ENCODE assay signal across 19 cellular contexts in genomic region chr5:135655326-135655725, GRCh38.
DNase-seq lines count a peak whose midpoint lies in the region; ATAC-seq, FAIRE-seq and TF ChIP-seq lines count a peak whose summit lies in the region.
"Had no signal": no experiment of that assay in that cellular context is flagged by ENCODE, and none has a peak within 500 bp of the region (broad histone marks: within the 10 kb centered on the region; RNA-seq: fewer than 3 reads in every experiment).

No MANE protein-coding gene starts in this region.

- no peaks in the 10 kb centered on the region for H3K4me1 ChIP-seq in PC-3 (ENCODE audit: insufficient read depth, low read length)
- H3K4me1 ChIP-seq: BE2C, HAP-1 had no signal

- no peak overlapping the region for H3K9ac ChIP-seq in PC-3 (ENCODE audit: low read length)
- H3K9ac ChIP-seq: GM23248 had no signal

- TF ChIP-seq CTCF in bronchial epithelial cell (IDR thresholded peaks at IDR 0.05; ENCODE audit: insufficient read depth, low read length, severe bottlenecking) (no peak), osteocyte (IDR thresholded peaks at IDR 0.05) (no peak), PC-3 (conservative IDR thresholded peaks at IDR 0.05; ENCODE audit: low read depth, low read length) (no peak)

- CTCF ChIA-PET in PC-3 (lab: Charles Lee): no interaction called here

- H3K4me3 Mint-ChIP-seq in osteocyte (ENCODE audit: unreplicated experiment): no peak overlapping the region
- H3K4me3 Mint-ChIP-seq: CD8-positive, alpha-beta memory T cell had no signal

- DNase-seq in bronchial epithelial cell (ENCODE audit: low read depth) (no peak), islet precursor cell (peak; percentile 16), osteocyte (ENCODE audit: extremely low spot score, unreplicated experiment) (peak; percentile 34), PC-3 (no peak), hypothalamus (lab: John Stamatoyannopoulos, UW) (no peak), DMS153 (lab: John Stamatoyannopoulos, UW) (no peak)
- DNase-seq: ACHN; BE2C; C1 segment of cervical spinal cord; CD4-positive, CD25-positive, alpha-beta regulatory T cell; CD8-positive, alpha-beta memory T cell; COR-L47; DMS 273 treated with DMSO at 0.1 percent for 48 hours; GM23248 had no signal

- no peaks in the 10 kb centered on the region for H3F3A ChIP-seq in PC-3 (ENCODE audit: low read length, unreplicated experiment)

- no peaks in the 10 kb centered on the region for H3K9me3 ChIP-seq in PC-3 (ENCODE audit: low read length)
- H3K9me3 ChIP-seq: BE2C had no signal

- no peak for ATAC-seq in PC-3

- H3K27ac Mint-ChIP-seq in osteocyte (ENCODE audit: unreplicated experiment): no peak overlapping the region
- H3K27ac Mint-ChIP-seq: CD4-positive, CD25-positive, alpha-beta regulatory T cell; CD8-positive, alpha-beta memory T cell had no signal

- H3K36me3 Mint-ChIP-seq in osteocyte (ENCODE audit: unreplicated experiment): no peaks in the 10 kb centered on the region
- H3K36me3 Mint-ChIP-seq: CD4-positive, CD25-positive, alpha-beta regulatory T cell; CD8-positive, alpha-beta memory T cell had no signal

- no peaks in the 10 kb centered on the region for H3K36me3 ChIP-seq in bronchial epithelial cell (ENCODE audit: control insufficient read depth, insufficient read depth, low read length)
- H3K36me3 ChIP-seq in PC-3 (ENCODE audit: low read depth, low read length): no peaks in the 10 kb centered on the region
- H3K36me3 ChIP-seq: BE2C, HAP-1 had no signal

- no TSS peak for BruUV-seq in PC-3 (replicated peaks; lab: Mats Ljungman, UMichigan)

- H3K9me2 ChIP-seq in PC-3 (replicated peaks; ENCODE audit: low read length): no peaks in the 10 kb centered on the region

- peaks cover 4% of the 10 kb centered on the region for H3K27me3 Mint-ChIP-seq in osteocyte (ENCODE audit: unreplicated experiment)
- H3K27me3 Mint-ChIP-seq: CD4-positive, CD25-positive, alpha-beta regulatory T cell had no signal

- no peaks in the 10 kb centered on the region for H3K27me3 ChIP-seq in bronchial epithelial cell (ENCODE audit: control insufficient read depth, insufficient read depth, low read length)
- peaks cover 27% of the 10 kb centered on the region for H3K27me3 ChIP-seq in PC-3 (ENCODE audit: low read length)

- no peaks in the 10 kb centered on the region for H3K9me3 Mint-ChIP-seq in osteocyte (ENCODE audit: unreplicated experiment)

- intact Hi-C loops in PC-3 (cut with micrococcal nuclease): no loop called here

- H3K4me2 ChIP-seq in PC-3 (ENCODE audit: low read length): no peak overlapping the region

- no peaks in the 10 kb centered on the region for H3K4me1 Mint-ChIP-seq in osteocyte (ENCODE audit: unreplicated experiment)
- H3K4me1 Mint-ChIP-seq: CD4-positive, CD25-positive, alpha-beta regulatory T cell; CD8-positive, alpha-beta memory T cell had no signal

- no peak overlapping the region for H3K4me3 ChIP-seq in bronchial epithelial cell (ENCODE audit: low read depth, low read length)
- no peak overlapping the region for H3K4me3 ChIP-seq in PC-3 (ENCODE audit: low read length)
- H3K4me3 ChIP-seq: GM23248, HAP-1 had no signal

- H2AFZ ChIP-seq in PC-3 (ENCODE audit: low read length): no peak overlapping the region
- H2AFZ ChIP-seq: GM23248 had no signal

- no peaks in the 10 kb centered on the region for H4K20me1 ChIP-seq in PC-3 (ENCODE audit: low read length)

- FAIRE-seq in bronchial epithelial cell (lab: Jason Lieb, UNC): peak; percentile 32
- FAIRE-seq: A204.1, G401.6, GM12891 had no signal

- H3K27ac ChIP-seq in PC-3 (ENCODE audit: low read length): no peak overlapping the region
- H3K27ac ChIP-seq: GM23248, HL-60 had no signal

- H3K79me2 ChIP-seq in PC-3 (ENCODE audit: low read length): no peaks in the 10 kb centered on the region

- POLR2A ChIA-PET in PC-3 (lab: Charles Lee; ENCODE audit: unreplicated experiment): no interaction called here

Comparison
In these comparisons a context has a peak if more than half of its experiments do, and no peak if none do; other contexts are left out.
1. DNase-seq: peak in islet precursor cell (single experiment) and osteocyte (single experiment); none in bronchial epithelial cell (single experiment), PC-3 (single experiment), hypothalamus (0 of 51) and DMS153 (single experiment).